10 cellular contexts compared by ENCODE assay signal in genomic region chr2:240819404-240820013, GRCh38. TPM values are rescaled to one million over a fixed set of nuclear protein-coding genes. Genes with fewer than 3 reads are reported as not detected.
DNase-seq lines count a peak whose midpoint lies in the region; ATAC-seq and TF ChIP-seq lines count a peak whose summit lies in the region.
"Had no signal": no experiment of that assay in that cellular context is flagged by ENCODE, and none has a peak within 500 bp of the region (broad histone marks: within the 10 kb centered on the region; RNA-seq: fewer than 3 reads in every experiment).

No MANE protein-coding gene starts in this region.

- no peak overlapping the region for H3K9ac ChIP-seq in SK-N-SH

- H3K4me3 ChIP-seq in SK-N-SH (ENCODE audit: low read depth in 2 of 2, low read length in 1 of 2): peak overlapping the region in 1 of 2 experiments; percentile 55; a peak in 2 of 4 replicates
- peak overlapping the region; percentile 73 for H3K4me3 ChIP-seq in WERI-Rb-1 (ENCODE audit: low read depth, low read length)
- peak overlapping the region; percentile 9 to 48 for H3K4me3 ChIP-seq in testis

- H3K27ac ChIP-seq in SK-N-SH (ENCODE audit: low read depth in 2 of 2, low read length in 1 of 2): peak overlapping the region in 1 of 2 experiments; percentile 73; a peak in 1 of 4 replicates
- H3K27ac ChIP-seq in WERI-Rb-1: peak overlapping the region; percentile 94
- no peak overlapping the region for H3K27ac ChIP-seq in testis

- TF ChIP-seq POLR2A in testis (IDR thresholded peaks at IDR 0.05): no peak

- no peak for TF ChIP-seq EP300 in SK-N-SH (IDR thresholded peaks at IDR 0.05; ENCODE audit: borderline replicate concordance in 1 of 2, low read depth in 1 of 2, low read length in 1 of 2)

- no peaks in the 10 kb centered on the region for H3K36me3 ChIP-seq in SK-N-SH (replicated peaks in 1 of 2; ENCODE audit: control insufficient read depth in 1 of 2, insufficient read depth in 2 of 2, low read length in 1 of 2)
- H3K36me3 ChIP-seq in WERI-Rb-1: peaks cover 37% of the 10 kb centered on the region
- H3K36me3 ChIP-seq in testis (ENCODE audit: low read depth, missing control alignments): no peaks in the 10 kb centered on the region

- peaks cover 36% of the 10 kb centered on the region for H3K27me3 ChIP-seq in SK-N-SH (ENCODE audit: insufficient read depth)
- H3K27me3 ChIP-seq in WERI-Rb-1 (ENCODE audit: insufficient read depth, low read depth, severe bottlenecking): no peaks in the 10 kb centered on the region
- H3K27me3 ChIP-seq in testis: no peaks in the 10 kb centered on the region

- TF ChIP-seq RAD21 in SK-N-SH (IDR thresholded peaks at IDR 0.05; ENCODE audit: low read length): no peak

- no peak overlapping the region for H3K27ac Mint-ChIP-seq in stimulated activated effector memory CD8-positive, alpha-beta T cell treated with anti-CD3 and anti-CD28 coated beads, Interleukin-12 subunit alpha, Interleukin-12 subunit beta, amount 100 ng/mL, for 72 hours
- H3K27ac Mint-ChIP-seq: CD4-positive, alpha-beta memory T cell had no signal

- H3K4me1 ChIP-seq in SK-N-SH (ENCODE audit: control insufficient read depth in 1 of 2, insufficient read depth in 2 of 2, low read depth in 1 of 2, low read length in 1 of 2): peaks cover 0 to 18% of the 10 kb centered on the region in 2 experiments; a peak in 1 of 4 replicates
- peaks cover 11% of the 10 kb centered on the region for H3K4me1 ChIP-seq in testis

- H3K4me3 Mint-ChIP-seq in stimulated activated effector memory CD8-positive, alpha-beta T cell treated with anti-CD3 and anti-CD28 coated beads, Interleukin-12 subunit alpha, Interleukin-12 subunit beta, amount 100 ng/mL, for 72 hours: no peak overlapping the region

- H4K20me1 ChIP-seq in SK-N-SH (ENCODE audit: insufficient read depth): no peaks in the 10 kb centered on the region

- CTCF ChIA-PET in SK-N-SH (lab: Yijun Ruan, JAX): interaction anchor here (1.1 to 6.8 kb wide), 5 partner anchors 12 to 495 kb away, joined by 3 to 50 read pairs (median 3); no protein-coding TSS in a partner anchor

- no peaks in the 10 kb centered on the region for H3F3A ChIP-seq in SK-N-SH (replicated peaks; ENCODE audit: insufficient read depth)

- H3K36me3 Mint-ChIP-seq in stimulated activated effector memory CD8-positive, alpha-beta T cell treated with anti-CD3 and anti-CD28 coated beads, Interleukin-12 subunit alpha, Interleukin-12 subunit beta, amount 100 ng/mL, for 72 hours: no peaks in the 10 kb centered on the region
- H3K36me3 Mint-ChIP-seq: CD4-positive, alpha-beta memory T cell had no signal

- H2AFZ ChIP-seq in SK-N-SH (ENCODE audit: low read depth): no peak overlapping the region

- no peaks in the 10 kb centered on the region for H3K9me3 ChIP-seq in SK-N-SH
- H3K9me3 ChIP-seq in WERI-Rb-1 (ENCODE audit: severe bottlenecking): peaks cover 3% of the 10 kb centered on the region
- H3K9me3 ChIP-seq in testis: no peaks in the 10 kb centered on the region

- TF ChIP-seq CTCF in SK-N-SH (IDR thresholded peaks at IDR 0.05) (no peak), WERI-Rb-1 (IDR thresholded peaks at IDR 0.05; ENCODE audit: low read depth, low read length) (no peak), testis (IDR thresholded peaks at IDR 0.05) (no peak)

- POLR2A ChIA-PET in SK-N-SH (lab: Yijun Ruan, JAX): interaction anchor here (1.0 to 2.7 kb wide), 5 partner anchors 12 to 259 kb away, joined by 3 to 10 read pairs (median 4); no protein-coding TSS in a partner anchor

- H3K4me2 ChIP-seq in SK-N-SH: no peak overlapping the region

- intact Hi-C loops in testis (cut with DNase I; ENCODE audit: low total_unique reads): no loop called here

- no peaks in the 10 kb centered on the region for H3K9me2 ChIP-seq in SK-N-SH

- peaks cover 3% of the 10 kb centered on the region for H3K9me3 Mint-ChIP-seq in stimulated activated effector memory CD8-positive, alpha-beta T cell treated with anti-CD3 and anti-CD28 coated beads, Interleukin-12 subunit alpha, Interleukin-12 subunit beta, amount 100 ng/mL, for 72 hours

- H3K79me2 ChIP-seq in SK-N-SH (ENCODE audit: insufficient read depth): no peaks in the 10 kb centered on the region

- peak; percentile 81 for DNase-seq in SK-N-SH
- peak; percentile 42 for DNase-seq in WERI-Rb-1
- peak; percentile 52 for DNase-seq in islet precursor cell
- no peak for DNase-seq in testis
- no peak for DNase-seq in stimulated activated effector memory CD8-positive, alpha-beta T cell treated with anti-CD3 and anti-CD28 coated beads, Interleukin-12 subunit alpha, Interleukin-12 subunit beta, amount 100 ng/mL, for 72 hours (ENCODE audit: low spot score in 2 of 2)
- DNase-seq: CD4-positive, alpha-beta memory T cell had no signal

- no peaks in the 10 kb centered on the region for H3K4me1 Mint-ChIP-seq in stimulated activated effector memory CD8-positive, alpha-beta T cell treated with anti-CD3 and anti-CD28 coated beads, Interleukin-12 subunit alpha, Interleukin-12 subunit beta, amount 100 ng/mL, for 72 hours

- WGBS in SK-N-SH (ENCODE audit: low lambda C conversion rate): 2% methylated on average over 21 of the region's 61 CpGs
- WGBS in testis, 2 donors: 0% methylated on average over 11 to 56 of the region's 61 CpGs

- no peak for ATAC-seq in SK-N-SH treated with all-trans-retinoic acid at 6 μM for 48 hours
- ATAC-seq in HG03457 (IDR thresholded peaks at IDR 0.05; ENCODE audit: unreplicated experiment): no peak
- ATAC-seq in GM18519 (IDR thresholded peaks at IDR 0.05; ENCODE audit: low FRiP score, unreplicated experiment): no peak
- no peak for ATAC-seq in stimulated activated effector memory CD8-positive, alpha-beta T cell treated with anti-CD3 and anti-CD28 coated beads, Interleukin-12 subunit alpha, Interleukin-12 subunit beta, amount 100 ng/mL, for 72 hours

TF ChIP-seq in SK-N-SH, 30 proteins besides CTCF, POLR2A, EP300 and RAD21 (continues in another document):
- TF ChIP-seq NFIC (IDR thresholded peaks at IDR 0.05; ENCODE audit: borderline replicate concordance) (no peak), NRF1 (IDR thresholded peaks at IDR 0.05; ENCODE audit: low read depth, low read length) (no peak), REST (IDR thresholded peaks at IDR 0.05; ENCODE audit: low read depth, low read length) (no peak)

TF ChIP-seq in SK-N-SH treated with all-trans-retinoic acid at 6 μM for 48 hours, 23 proteins besides CTCF, POLR2A, EP300 and RAD21 (continues in another document):
- no peak for TF ChIP-seq RARB (CRISPR knock-in tag; IDR thresholded peaks at IDR 0.05)
- no peak for TF ChIP-seq CSDC2 (CRISPR knock-in tag; IDR thresholded peaks at IDR 0.05)
- no peak for TF ChIP-seq ESRRG (CRISPR knock-in tag; IDR thresholded peaks at IDR 0.05)
- TF ChIP-seq ZFP30 (CRISPR knock-in tag; IDR thresholded peaks at IDR 0.05): no peak
- TF ChIP-seq ZNF8 (CRISPR knock-in tag; IDR thresholded peaks at IDR 0.05): no peak
- TF ChIP-seq, protein P1, sequence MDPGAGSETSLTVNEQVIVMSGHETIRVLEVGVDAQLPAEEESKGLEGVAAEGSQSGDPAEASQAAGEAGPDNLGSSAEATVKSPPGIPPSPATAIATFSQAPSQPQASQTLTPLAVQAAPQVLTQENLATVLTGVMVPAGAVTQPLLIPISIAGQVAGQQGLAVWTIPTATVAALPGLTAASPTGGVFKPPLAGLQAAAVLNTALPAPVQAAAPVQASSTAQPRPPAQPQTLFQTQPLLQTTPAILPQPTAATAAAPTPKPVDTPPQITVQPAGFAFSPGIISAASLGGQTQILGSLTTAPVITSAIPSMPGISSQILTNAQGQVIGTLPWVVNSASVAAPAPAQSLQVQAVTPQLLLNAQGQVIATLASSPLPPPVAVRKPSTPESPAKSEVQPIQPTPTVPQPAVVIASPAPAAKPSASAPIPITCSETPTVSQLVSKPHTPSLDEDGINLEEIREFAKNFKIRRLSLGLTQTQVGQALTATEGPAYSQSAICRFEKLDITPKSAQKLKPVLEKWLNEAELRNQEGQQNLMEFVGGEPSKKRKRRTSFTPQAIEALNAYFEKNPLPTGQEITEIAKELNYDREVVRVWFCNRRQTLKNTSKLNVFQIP (CRISPR knock-in tag; IDR thresholded peaks at IDR 0.05; ENCODE audit: borderline replicate concordance, low read depth): no peak
- TF ChIP-seq GLIS3 (CRISPR knock-in tag; IDR thresholded peaks at IDR 0.05): no peak
- TF ChIP-seq PPARA (CRISPR knock-in tag; IDR thresholded peaks at IDR 0.05; ENCODE audit: borderline replicate concordance): no peak
- no peak for TF ChIP-seq OSR1 (CRISPR knock-in tag; IDR thresholded peaks at IDR 0.05)
- TF ChIP-seq, protein P2, sequence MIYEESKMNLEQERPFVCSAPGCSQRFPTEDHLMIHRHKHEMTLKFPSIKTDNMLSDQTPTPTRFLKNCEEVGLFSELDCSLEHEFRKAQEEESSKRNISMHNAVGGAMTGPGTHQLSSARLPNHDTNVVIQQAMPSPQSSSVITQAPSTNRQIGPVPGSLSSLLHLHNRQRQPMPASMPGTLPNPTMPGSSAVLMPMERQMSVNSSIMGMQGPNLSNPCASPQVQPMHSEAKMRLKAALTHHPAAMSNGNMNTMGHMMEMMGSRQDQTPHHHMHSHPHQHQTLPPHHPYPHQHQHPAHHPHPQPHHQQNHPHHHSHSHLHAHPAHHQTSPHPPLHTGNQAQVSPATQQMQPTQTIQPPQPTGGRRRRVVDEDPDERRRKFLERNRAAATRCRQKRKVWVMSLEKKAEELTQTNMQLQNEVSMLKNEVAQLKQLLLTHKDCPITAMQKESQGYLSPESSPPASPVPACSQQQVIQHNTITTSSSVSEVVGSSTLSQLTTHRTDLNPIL (CRISPR knock-in tag; IDR thresholded peaks at IDR 0.05; ENCODE audit: low read depth): no peak
- no peak for TF ChIP-seq ARNTL (CRISPR knock-in tag; IDR thresholded peaks at IDR 0.05; ENCODE audit: borderline replicate concordance, low read depth)
- TF ChIP-seq ZNF70 (CRISPR knock-in tag; IDR thresholded peaks at IDR 0.05): no peak

RNA-seq across cellular contexts. Expression of gene KIF1A, which starts 0.5 kb away (rescaled TPM):
- polyA plus RNA-seq in SK-N-SH (2012; rRNA removed) (0.21 and 0.32 TPM in 2 replicates), testis (ENCODE audit: insufficient read depth, low read depth, low replicate concordance) (33.5 TPM)
- 0.32 and 0.37 TPM in 2 replicates for polyA plus RNA-seq in SK-N-SH (2012; cell fraction: cytosol; rRNA removed)
- 0.56 and 1.3 TPM in 2 replicates for polyA plus RNA-seq in SK-N-SH (2012; cell fraction: nucleus; rRNA removed)
- 10 to 100 TPM; 37.0 to 42.1 TPM for total RNA-seq in testis
- total RNA-seq: CD4-positive, alpha-beta memory T cell had no signal
- polyA plus RNA-seq: CD4-positive, alpha-beta memory T cell had no signal

RNA-seq across cellular contexts. Expression of gene AGXT, which starts 49.1 kb away (rescaled TPM):
- polyA plus RNA-seq in SK-N-SH (2012; rRNA removed): not detected in 2 replicates
- polyA plus RNA-seq in SK-N-SH (2012; cell fraction: cytosol; rRNA removed): not detected in 2 replicates
- polyA plus RNA-seq in SK-N-SH (2012; cell fraction: nucleus; rRNA removed): not detected in 2 replicates
- total RNA-seq in testis: under 1 TPM in 1 of 2 donors, not detected in 1; 0.24 TPM
- polyA plus RNA-seq in testis (ENCODE audit: insufficient read depth, low read depth, low replicate concordance): 0.51 TPM
- total RNA-seq: CD4-positive, alpha-beta memory T cell; dermis microvascular lymphatic vessel endothelial cell had no signal
- polyA plus RNA-seq: CD4-positive, alpha-beta memory T cell had no signal

Comparison
In these comparisons a context has a peak if more than half of its experiments do, and no peak if none do; other contexts are left out.
1. DNase-seq: peak in SK-N-SH (single experiment), WERI-Rb-1 (single experiment) and islet precursor cell (single experiment); none in testis (single experiment) and stimulated activated effector memory CD8-positive, alpha-beta T cell treated with anti-CD3 and anti-CD28 coated beads, Interleukin-12 subunit alpha, Interleukin-12 subunit beta, amount 100 ng/mL, for 72 hours (0 of 2).
2. RNA of gene KIF1A, which starts 0.5 kb away (polyA plus RNA-seq): 33.5 TPM in testis (single experiment); 0.21 to 1.3 TPM in SK-N-SH; every median in the first group is over 10 times any median in the second.